13 cellular contexts compared by ENCODE assay signal in the genomic region with DNA sequence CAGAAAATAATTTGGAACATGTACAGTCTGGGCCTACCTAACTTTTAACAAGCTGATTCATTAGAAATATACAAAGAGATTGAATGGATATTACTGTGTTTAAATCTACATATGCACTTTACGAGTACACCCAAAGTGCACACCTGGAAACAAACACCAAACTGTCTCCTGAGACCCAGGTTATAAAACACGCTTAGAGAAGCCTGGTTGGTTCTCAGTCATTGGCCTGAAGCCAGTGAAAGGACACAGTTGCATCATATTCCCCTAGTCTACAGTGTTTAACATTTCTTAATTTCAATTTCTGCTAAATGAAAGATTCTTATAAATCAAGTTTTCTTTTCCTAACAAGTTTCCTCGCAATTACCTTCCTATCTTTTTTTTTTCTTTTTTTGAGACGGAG.
"Had no signal": no experiment of that assay in that cellular context is flagged by ENCODE, and none has a peak within 500 bp of the region (broad histone marks: within the 10 kb centered on the region; RNA-seq: fewer than 3 reads in every experiment).

No MANE protein-coding gene starts in this region.

- H3K27me3 Mint-ChIP-seq: central memory CD8-positive, alpha-beta T cell; effector memory CD8-positive, alpha-beta T cell; naive thymus-derived CD8-positive, alpha-beta T cell had no signal

- H3K4me1 Mint-ChIP-seq: central memory CD8-positive, alpha-beta T cell; naive thymus-derived CD8-positive, alpha-beta T cell had no signal

- ATAC-seq: effector memory CD8-positive, alpha-beta T cell; naive thymus-derived CD8-positive, alpha-beta T cell had no signal

- H3K27ac Mint-ChIP-seq: effector memory CD8-positive, alpha-beta T cell; naive thymus-derived CD8-positive, alpha-beta T cell had no signal

- H3K4me3 Mint-ChIP-seq: central memory CD8-positive, alpha-beta T cell; effector memory CD8-positive, alpha-beta T cell; naive thymus-derived CD8-positive, alpha-beta T cell; neural crest cell had no signal

- DNase-seq: effector memory CD8-positive, alpha-beta T cell; foreskin melanocyte; head of caudate nucleus; mesendoderm; naive thymus-derived CD8-positive, alpha-beta T cell; sigmoid colon; stimulated activated CD4-positive, alpha-beta T cell treated with anti-CD3 and anti-CD28 coated beads, Interleukin-2, amount 100 ng/mL, for 24 hours; stimulated activated naive CD4-positive, alpha-beta T cell; stomach; substantia nigra; transverse colon had no signal

- H3K9me3 Mint-ChIP-seq: central memory CD8-positive, alpha-beta T cell; effector memory CD8-positive, alpha-beta T cell had no signal
